ENCODE assay signal across 1 cellular context in genomic region chr12:132687211-132688164, GRCh38.
A peak's percentile ranks its signal among the peaks of the same experiment; 100 is the strongest.
TF ChIP-seq lines count a peak whose summit lies in the region.

A gene with protein sequence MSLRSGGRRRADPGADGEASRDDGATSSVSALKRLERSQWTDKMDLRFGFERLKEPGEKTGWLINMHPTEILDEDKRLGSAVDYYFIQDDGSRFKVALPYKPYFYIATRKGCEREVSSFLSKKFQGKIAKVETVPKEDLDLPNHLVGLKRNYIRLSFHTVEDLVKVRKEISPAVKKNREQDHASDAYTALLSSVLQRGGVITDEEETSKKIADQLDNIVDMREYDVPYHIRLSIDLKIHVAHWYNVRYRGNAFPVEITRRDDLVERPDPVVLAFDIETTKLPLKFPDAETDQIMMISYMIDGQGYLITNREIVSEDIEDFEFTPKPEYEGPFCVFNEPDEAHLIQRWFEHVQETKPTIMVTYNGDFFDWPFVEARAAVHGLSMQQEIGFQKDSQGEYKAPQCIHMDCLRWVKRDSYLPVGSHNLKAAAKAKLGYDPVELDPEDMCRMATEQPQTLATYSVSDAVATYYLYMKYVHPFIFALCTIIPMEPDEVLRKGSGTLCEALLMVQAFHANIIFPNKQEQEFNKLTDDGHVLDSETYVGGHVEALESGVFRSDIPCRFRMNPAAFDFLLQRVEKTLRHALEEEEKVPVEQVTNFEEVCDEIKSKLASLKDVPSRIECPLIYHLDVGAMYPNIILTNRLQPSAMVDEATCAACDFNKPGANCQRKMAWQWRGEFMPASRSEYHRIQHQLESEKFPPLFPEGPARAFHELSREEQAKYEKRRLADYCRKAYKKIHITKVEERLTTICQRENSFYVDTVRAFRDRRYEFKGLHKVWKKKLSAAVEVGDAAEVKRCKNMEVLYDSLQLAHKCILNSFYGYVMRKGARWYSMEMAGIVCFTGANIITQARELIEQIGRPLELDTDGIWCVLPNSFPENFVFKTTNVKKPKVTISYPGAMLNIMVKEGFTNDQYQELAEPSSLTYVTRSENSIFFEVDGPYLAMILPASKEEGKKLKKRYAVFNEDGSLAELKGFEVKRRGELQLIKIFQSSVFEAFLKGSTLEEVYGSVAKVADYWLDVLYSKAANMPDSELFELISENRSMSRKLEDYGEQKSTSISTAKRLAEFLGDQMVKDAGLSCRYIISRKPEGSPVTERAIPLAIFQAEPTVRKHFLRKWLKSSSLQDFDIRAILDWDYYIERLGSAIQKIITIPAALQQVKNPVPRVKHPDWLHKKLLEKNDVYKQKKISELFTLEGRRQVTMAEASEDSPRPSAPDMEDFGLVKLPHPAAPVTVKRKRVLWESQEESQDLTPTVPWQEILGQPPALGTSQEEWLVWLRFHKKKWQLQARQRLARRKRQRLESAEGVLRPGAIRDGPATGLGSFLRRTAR (N-terminal part only) (minus strand): TSS chr12:132687342. CDS start chr12:132687315, 27 bp downstream.
Gene PXMP2 (plus strand): TSS chr12:132687587. CDS start chr12:132687671, 84 bp downstream.

TF ChIP-seq in SK-N-SH, 30 proteins besides CTCF, POLR2A, EP300 and RAD21 (continued from another document):
- TF ChIP-seq, protein P1, sequence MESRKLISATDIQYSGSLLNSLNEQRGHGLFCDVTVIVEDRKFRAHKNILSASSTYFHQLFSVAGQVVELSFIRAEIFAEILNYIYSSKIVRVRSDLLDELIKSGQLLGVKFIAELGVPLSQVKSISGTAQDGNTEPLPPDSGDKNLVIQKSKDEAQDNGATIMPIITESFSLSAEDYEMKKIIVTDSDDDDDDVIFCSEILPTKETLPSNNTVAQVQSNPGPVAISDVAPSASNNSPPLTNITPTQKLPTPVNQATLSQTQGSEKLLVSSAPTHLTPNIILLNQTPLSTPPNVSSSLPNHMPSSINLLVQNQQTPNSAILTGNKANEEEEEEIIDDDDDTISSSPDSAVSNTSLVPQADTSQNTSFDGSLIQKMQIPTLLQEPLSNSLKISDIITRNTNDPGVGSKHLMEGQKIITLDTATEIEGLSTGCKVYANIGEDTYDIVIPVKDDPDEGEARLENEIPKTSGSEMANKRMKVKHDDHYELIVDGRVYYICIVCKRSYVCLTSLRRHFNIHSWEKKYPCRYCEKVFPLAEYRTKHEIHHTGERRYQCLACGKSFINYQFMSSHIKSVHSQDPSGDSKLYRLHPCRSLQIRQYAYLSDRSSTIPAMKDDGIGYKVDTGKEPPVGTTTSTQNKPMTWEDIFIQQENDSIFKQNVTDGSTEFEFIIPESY (IDR thresholded peaks at IDR 0.05; ENCODE audit: borderline replicate concordance, low read depth): peak; percentile 97
- TF ChIP-seq POLR2AphosphoS5 (IDR thresholded peaks at IDR 0.05; ENCODE audit: low read depth, low read length): 0 out of 2 replicates have a peak, but pooled peaks have one; percentile 25
- peak; percentile 53; the same call in 1 of the 2 replicates for TF ChIP-seq YY1 (IDR thresholded peaks at IDR 0.05; ENCODE audit: low read depth)
- TF ChIP-seq SIN3A (IDR thresholded peaks at IDR 0.05; ENCODE audit: borderline replicate concordance, low read depth, low read length): peak; percentile 99
- peak; percentile 99 for TF ChIP-seq CHD2 (IDR thresholded peaks at IDR 0.05; ENCODE audit: low read length, partially characterized antibody)
- TF ChIP-seq MXI1 (IDR thresholded peaks at IDR 0.05; ENCODE audit: low read depth, low read length): peak; percentile 76
- no peak for TF ChIP-seq JUND (IDR thresholded peaks at IDR 0.05)
- no peak for TF ChIP-seq FOSL2 (IDR thresholded peaks at IDR 0.05; ENCODE audit: borderline replicate concordance, low read depth)
- TF ChIP-seq, protein P2, sequence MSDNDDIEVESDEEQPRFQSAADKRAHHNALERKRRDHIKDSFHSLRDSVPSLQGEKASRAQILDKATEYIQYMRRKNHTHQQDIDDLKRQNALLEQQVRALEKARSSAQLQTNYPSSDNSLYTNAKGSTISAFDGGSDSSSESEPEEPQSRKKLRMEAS (IDR thresholded peaks at IDR 0.05; ENCODE audit: low read depth): peak; percentile 49; the same call in 1 of the 2 replicates
- TF ChIP-seq, protein P3, sequence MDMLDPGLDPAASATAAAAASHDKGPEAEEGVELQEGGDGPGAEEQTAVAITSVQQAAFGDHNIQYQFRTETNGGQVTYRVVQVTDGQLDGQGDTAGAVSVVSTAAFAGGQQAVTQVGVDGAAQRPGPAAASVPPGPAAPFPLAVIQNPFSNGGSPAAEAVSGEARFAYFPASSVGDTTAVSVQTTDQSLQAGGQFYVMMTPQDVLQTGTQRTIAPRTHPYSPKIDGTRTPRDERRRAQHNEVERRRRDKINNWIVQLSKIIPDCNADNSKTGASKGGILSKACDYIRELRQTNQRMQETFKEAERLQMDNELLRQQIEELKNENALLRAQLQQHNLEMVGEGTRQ (IDR thresholded peaks at IDR 0.05; ENCODE audit: borderline replicate concordance, low read depth, low read length): no peak
- TF ChIP-seq, protein P4, sequence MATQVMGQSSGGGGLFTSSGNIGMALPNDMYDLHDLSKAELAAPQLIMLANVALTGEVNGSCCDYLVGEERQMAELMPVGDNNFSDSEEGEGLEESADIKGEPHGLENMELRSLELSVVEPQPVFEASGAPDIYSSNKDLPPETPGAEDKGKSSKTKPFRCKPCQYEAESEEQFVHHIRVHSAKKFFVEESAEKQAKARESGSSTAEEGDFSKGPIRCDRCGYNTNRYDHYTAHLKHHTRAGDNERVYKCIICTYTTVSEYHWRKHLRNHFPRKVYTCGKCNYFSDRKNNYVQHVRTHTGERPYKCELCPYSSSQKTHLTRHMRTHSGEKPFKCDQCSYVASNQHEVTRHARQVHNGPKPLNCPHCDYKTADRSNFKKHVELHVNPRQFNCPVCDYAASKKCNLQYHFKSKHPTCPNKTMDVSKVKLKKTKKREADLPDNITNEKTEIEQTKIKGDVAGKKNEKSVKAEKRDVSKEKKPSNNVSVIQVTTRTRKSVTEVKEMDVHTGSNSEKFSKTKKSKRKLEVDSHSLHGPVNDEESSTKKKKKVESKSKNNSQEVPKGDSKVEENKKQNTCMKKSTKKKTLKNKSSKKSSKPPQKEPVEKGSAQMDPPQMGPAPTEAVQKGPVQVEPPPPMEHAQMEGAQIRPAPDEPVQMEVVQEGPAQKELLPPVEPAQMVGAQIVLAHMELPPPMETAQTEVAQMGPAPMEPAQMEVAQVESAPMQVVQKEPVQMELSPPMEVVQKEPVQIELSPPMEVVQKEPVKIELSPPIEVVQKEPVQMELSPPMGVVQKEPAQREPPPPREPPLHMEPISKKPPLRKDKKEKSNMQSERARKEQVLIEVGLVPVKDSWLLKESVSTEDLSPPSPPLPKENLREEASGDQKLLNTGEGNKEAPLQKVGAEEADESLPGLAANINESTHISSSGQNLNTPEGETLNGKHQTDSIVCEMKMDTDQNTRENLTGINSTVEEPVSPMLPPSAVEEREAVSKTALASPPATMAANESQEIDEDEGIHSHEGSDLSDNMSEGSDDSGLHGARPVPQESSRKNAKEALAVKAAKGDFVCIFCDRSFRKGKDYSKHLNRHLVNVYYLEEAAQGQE (IDR thresholded peaks at IDR 0.05; ENCODE audit: low read depth, low read length): 0 out of 2 replicates have a peak, but pooled peaks have one; percentile 7
- peak; percentile 49; the same call in 1 of the 2 replicates for TF ChIP-seq RCOR1 (IDR thresholded peaks at IDR 0.05; ENCODE audit: low read length)
- TF ChIP-seq NFIC (IDR thresholded peaks at IDR 0.05; ENCODE audit: borderline replicate concordance): 0 out of 2 replicates have a peak, but pooled peaks have one; percentile 16
- TF ChIP-seq GATA2 (CRISPR knock-in tag; IDR thresholded peaks at IDR 0.05): no peak
TF ChIP-seq in SK-N-SH: peak in this region for 15.
